In the genomic region with DNA sequence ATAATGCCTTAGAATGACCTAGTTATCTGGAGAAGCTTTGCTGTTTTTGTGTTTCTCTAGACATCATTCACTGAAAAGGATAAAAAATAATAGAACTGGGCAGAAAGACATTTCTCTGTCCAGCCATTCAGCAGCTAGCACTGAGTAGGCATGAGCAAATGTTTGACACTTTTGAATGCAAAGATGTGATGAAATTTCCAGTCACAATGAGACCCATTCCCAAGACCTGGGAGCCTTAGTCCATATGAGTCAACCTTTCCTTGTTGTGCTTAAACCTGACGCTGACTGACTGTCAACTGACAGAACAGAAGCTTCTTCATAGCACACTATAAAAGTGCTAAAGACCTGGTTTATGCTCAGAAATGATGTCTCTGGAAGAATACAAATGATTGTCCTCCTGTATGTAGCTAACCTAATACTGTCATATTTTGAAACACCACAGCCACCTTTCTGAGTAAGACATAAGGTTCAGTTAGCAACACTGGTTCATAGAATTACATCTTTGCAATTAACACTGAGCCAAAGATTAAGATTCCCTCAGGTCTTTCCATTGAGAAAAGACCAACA, we compare ENCODE assay signal across 19 cellular contexts. TPM values are rescaled to one million over a fixed set of nuclear protein-coding genes. Genes with fewer than 3 reads are reported as not detected.
DNase-seq lines count a peak whose midpoint lies in the region; ATAC-seq, FAIRE-seq and TF ChIP-seq lines count a peak whose summit lies in the region.
"Had no signal": no experiment of that assay in that cellular context is flagged by ENCODE, and none has a peak within 500 bp of the region (broad histone marks: within the 10 kb centered on the region; RNA-seq: fewer than 3 reads in every experiment).

No MANE protein-coding gene starts in this region.

- RAD21 ChIA-PET in GM12878 (lab: Charles Lee; ENCODE audit: unreplicated experiment), result interaction anchor here (1.3 kb wide), 1 partner anchor 130 kb away, joined by 3 read pairs; no protein-coding TSS in a partner anchor

- CTCF ChIA-PET in activated CD4-positive, alpha-beta T cell treated with anti-CD3 and anti-CD28 coated beads for 36 hours (lab: Charles Lee), result no interaction called here
- CTCF ChIA-PET in GM12878 (lab: Yijun Ruan, JAX), result interaction anchor here (2.9 kb wide), 1 partner anchor 9 kb away, joined by 8 read pairs; no protein-coding TSS in a partner anchor

- H3K4me1 Mint-ChIP-seq in activated CD4-positive, alpha-beta T cell treated with anti-CD3 and anti-CD28 coated beads for 36 hours, result peaks cover 24% of the 10 kb centered on the region
- no peaks in the 10 kb centered on the region for H3K4me1 Mint-ChIP-seq in type B pancreatic cell (ENCODE audit: unreplicated experiment)

- no peaks in the 10 kb centered on the region for H3K27me3 Mint-ChIP-seq in activated CD4-positive, alpha-beta T cell treated with anti-CD3 and anti-CD28 coated beads for 36 hours
- no peaks in the 10 kb centered on the region for H3K27me3 Mint-ChIP-seq in type B pancreatic cell

- H3K27ac ChIP-seq in GM12878 (ENCODE audit: control insufficient read depth, insufficient read depth), result no peak overlapping the region
- no peak overlapping the region for H3K27ac ChIP-seq in left lung
- H3K27ac ChIP-seq: C4-2B had no signal

- no peak overlapping the region for H3K4me2 ChIP-seq in GM12878 (ENCODE audit: control insufficient read depth, insufficient read depth)

- WGBS in GM12878 (ENCODE audit: insufficient coverage, insufficient replicate concordance, low lambda C conversion rate, missing lambda C conversion rate), result 95% methylated on average over 1 of the region's 1 CpG

- no peak for TF ChIP-seq CTCF in GM12878 (IDR thresholded peaks at IDR 0.05 in 2 of 3, conservative IDR thresholded peaks at IDR 0.05 in 1 of 3; ENCODE audit: control insufficient read depth in 2 of 3, extremely low read depth in 1 of 3, insufficient read depth in 1 of 3, low read depth in 3 of 3, low read length in 3 of 3)
- no peak for TF ChIP-seq CTCF in left lung (IDR thresholded peaks at IDR 0.05)
- no peak for TF ChIP-seq CTCF in type B pancreatic cell (conservative IDR thresholded peaks at IDR 0.05)

- H3K79me2 ChIP-seq in GM12878 (ENCODE audit: control insufficient read depth, insufficient read depth, low read length), result peaks cover 38% of the 10 kb centered on the region

- no peak for TF ChIP-seq EP300 in GM12878 (IDR thresholded peaks at IDR 0.05; ENCODE audit: borderline replicate concordance in 1 of 2, control insufficient read depth in 1 of 2, low read depth in 2 of 2, low read length in 2 of 2)

- H3K4me1 ChIP-seq in GM12878 (ENCODE audit: control insufficient read depth, insufficient read depth, low read length) (peaks cover 18% of the 10 kb centered on the region), left lung (peaks cover 0 to 70% of the 10 kb centered on the region in 2 donors)

- no peak overlapping the region for H2AFZ ChIP-seq in GM12878 (ENCODE audit: control insufficient read depth, low read depth, low read length)

- intact Hi-C loops in activated CD4-positive, alpha-beta T cell treated with anti-CD3 and anti-CD28 coated beads for 36 hours (cut with DNase I, micrococcal nuclease), result no loop called here
- intact Hi-C loops in GM12878 (cut with micrococcal nuclease; ENCODE audit: unreplicated experiment) (no loop called here), left lung (cut with DNase I) (no loop called here), cardiac septum (cut with DNase I) (no loop called here)

- TF ChIP-seq RAD21 in GM12878 (IDR thresholded peaks at IDR 0.05; ENCODE audit: insufficient read depth, low read depth, low read length), result no peak

- no peaks in the 10 kb centered on the region for H4K20me1 ChIP-seq in GM12878 (ENCODE audit: control insufficient read depth, insufficient read depth)

- FAIRE-seq in GM12878 (lab: Jason Lieb, UNC) (no peak), HTR-8/SVneo (lab: Jason Lieb, UNC) (no peak)
- FAIRE-seq: GM18507 had no signal

- no peak overlapping the region for H3K4me3 Mint-ChIP-seq in activated CD4-positive, alpha-beta T cell treated with anti-CD3 and anti-CD28 coated beads for 36 hours
- H3K4me3 Mint-ChIP-seq in type B pancreatic cell, result peak overlapping the region; percentile 0

- no peak overlapping the region for H3K4me3 ChIP-seq in GM12878
- no peak overlapping the region for H3K4me3 ChIP-seq in left lung

- SMC1A ChIA-PET in GM12878 (lab: Charles Lee; ENCODE audit: uncharacterized antibody, unreplicated experiment), result interaction anchor here (0.7 to 1.7 kb wide), 4 partner anchors 9 to 20 kb away, joined by 3 to 6 read pairs (median 4); no protein-coding TSS in a partner anchor

- POLR2A ChIA-PET in activated CD4-positive, alpha-beta T cell treated with anti-CD3 and anti-CD28 coated beads for 36 hours (lab: Charles Lee), result no interaction called here
- POLR2A ChIA-PET in GM12878 (lab: Charles Lee), result no interaction called here

- no TSS peak for BruUV-seq in GM12878 (replicated peaks; lab: Mats Ljungman, UMichigan)

- H3K36me3 Mint-ChIP-seq in activated CD4-positive, alpha-beta T cell treated with anti-CD3 and anti-CD28 coated beads for 36 hours (ENCODE audit: low read depth), result no peaks in the 10 kb centered on the region
- H3K36me3 Mint-ChIP-seq in type B pancreatic cell, result no peaks in the 10 kb centered on the region

- H3K27me3 ChIP-seq in GM12878 (replicated peaks in 1 of 2; ENCODE audit: control insufficient read depth in 2 of 2, insufficient read depth in 2 of 2, low read length in 1 of 2) (no peaks in the 10 kb centered on the region), left lung (no peaks in the 10 kb centered on the region)

- in situ Hi-C loops in GM12878 (cut with MboI), result no loop called here

- H3K9me3 ChIP-seq in GM12878 (replicated peaks; ENCODE audit: control insufficient read depth, insufficient read depth, low read length) (no peaks in the 10 kb centered on the region), left lung (no peaks in the 10 kb centered on the region)

- H3K9ac ChIP-seq in GM12878 (ENCODE audit: control insufficient read depth, insufficient read depth, low read length), result no peak overlapping the region

- no peaks in the 10 kb centered on the region for H3K9me3 Mint-ChIP-seq in activated CD4-positive, alpha-beta T cell treated with anti-CD3 and anti-CD28 coated beads for 36 hours (ENCODE audit: low read depth)
- no peaks in the 10 kb centered on the region for H3K9me3 Mint-ChIP-seq in type B pancreatic cell

- no peak overlapping the region for H3K27ac Mint-ChIP-seq in activated CD4-positive, alpha-beta T cell treated with anti-CD3 and anti-CD28 coated beads for 36 hours
- H3K27ac Mint-ChIP-seq in type B pancreatic cell, result peak overlapping the region; percentile 0

- peak; percentile 61 for ATAC-seq in activated CD4-positive, alpha-beta T cell treated with anti-CD3 and anti-CD28 coated beads for 36 hours
- no peak for ATAC-seq in GM12878
- peak; percentile 23 for ATAC-seq in left lung
- ATAC-seq in HG02973 (IDR thresholded peaks at IDR 0.05; ENCODE audit: unreplicated experiment), result no peak
- ATAC-seq: PC-3 had no signal

- H3K36me3 ChIP-seq in GM12878 (ENCODE audit: control insufficient read depth in 2 of 2, insufficient read depth in 2 of 2, low read length in 1 of 2), result no peaks in the 10 kb centered on the region
- no peaks in the 10 kb centered on the region for H3K36me3 ChIP-seq in left lung

- no peak for DNase-seq in activated CD4-positive, alpha-beta T cell treated with anti-CD3 and anti-CD28 coated beads for 36 hours
- DNase-seq in activated CD4-positive, alpha-beta T cell treated with anti-CD3 and anti-CD28 coated beads, Interleukin-2, amount 50 U/mL, for 48 hours, result no peak
- no peak for DNase-seq in GM12878 (ENCODE audit: low read depth, low spot score)
- no peak for DNase-seq in left lung
- no peak for DNase-seq in type B pancreatic cell (ENCODE audit: extremely low spot score, unreplicated experiment)
- DNase-seq in cardiac septum (ENCODE audit: low spot score), result no peak
- no peak for DNase-seq in HTR-8/SVneo (ENCODE audit: insufficient read length, low spot score)
- DNase-seq: 8988T, COR-L47, H7, IMR-90, NCI-H1092, NCI-H1694, NCI-H446, PC-3, SHP77 had no signal

- no peak for TF ChIP-seq POLR2A in GM12878 (IDR thresholded peaks at IDR 0.05; ENCODE audit: low read depth, low read length)

TF ChIP-seq in GM12878, 131 proteins besides CTCF, POLR2A, EP300 and RAD21 (continues in another document):
- TF ChIP-seq EGR1 (IDR thresholded peaks at IDR 0.05; ENCODE audit: borderline replicate concordance in 1 of 2, low read depth in 2 of 2, low read length in 2 of 2), result no peak

RNA-seq across cellular contexts. Expression of gene RALGAPA2, which starts 17.1 kb away (rescaled TPM):
- 10 to 100 TPM; 20.2 to 26.4 TPM for total RNA-seq in activated CD4-positive, alpha-beta T cell treated with anti-CD3 and anti-CD28 coated beads for 36 hours
- 91.9 and 98.1 TPM in 2 replicates for total RNA-seq in GM12878 (2013; cell fraction: nucleolus; rRNA removed)
- 22.0 and 23.2 TPM in 2 replicates for total RNA-seq in GM12878 (2014; rRNA removed)
- total RNA-seq in GM12878 (2014; rRNA removed; fragmentation: Illumina TruSeq; extraction: Trizol), result 18.7 and 19.3 TPM in 2 replicates
- 29.4 and 30.7 TPM in 2 replicates for total RNA-seq in GM12878 (2021)
- 8.1 TPM for polyA plus RNA-seq in GM12878 (2011; ENCODE audit: low read depth)
- polyA plus RNA-seq in GM12878 (2011; rRNA removed), result 8.2 and 10.9 TPM in 2 replicates
- polyA plus RNA-seq in GM12878 (2011; cell fraction: cytosol; rRNA removed), result 6.3 and 8.0 TPM in 2 replicates
- 21.0 and 23.1 TPM in 2 replicates for polyA plus RNA-seq in GM12878 (2011; cell fraction: nucleus; rRNA removed)
- polyA plus RNA-seq in GM12878 (2012), result 8.4 and 9.2 TPM in 2 replicates
- polyA plus RNA-seq in GM12878 (2014; fragmentation: Illumina TruSeq; extraction: Trizol), result 23.5 and 24.1 TPM in 2 replicates
- polyA plus RNA-seq in GM12878 (2014; fragmentation: Nextera tagmentation; extraction: Ambion mirVana), result 1 to 10 TPM; 2.9 to 4.0 TPM
- 14.4 and 16.3 TPM in 2 replicates for polyA plus RNA-seq in GM12878 (2014; rRNA removed)
- polyA plus RNA-seq in GM12878 (2016; fragmentation: Nextera tagmentation; extraction: Ambion mirVana), result 10 to 100 TPM; 20.4 to 20.5 TPM
- 28.7 TPM in 2 replicates for polyA minus RNA-seq in GM12878 (2011; rRNA and poly(A)+ RNA removed)
- 7.9 and 9.0 TPM in 2 replicates for polyA minus RNA-seq in GM12878 (2011; cell fraction: cytosol; rRNA and poly(A)+ RNA removed)
- polyA minus RNA-seq in GM12878 (2011; cell fraction: nucleus; rRNA and poly(A)+ RNA removed), result 46.5 and 55.2 TPM in 2 replicates
- 10 to 100 TPM; 55.4 to 79.8 TPM for total RNA-seq in left lung
- total RNA-seq in type B pancreatic cell (ENCODE audit: low replicate concordance), result 25.1 and 28.1 TPM in 2 replicates
- total RNA-seq in cardiac septum, result 22.5 TPM

Comparison
In these comparisons a context has a peak if more than half of its experiments do, and no peak if none do; other contexts are left out.
1. ATAC-seq: peak in activated CD4-positive, alpha-beta T cell treated with anti-CD3 and anti-CD28 coated beads for 36 hours (single experiment) and left lung (single experiment); none in GM12878 (single experiment) and HG02973 (single experiment).